11 cellular contexts compared by ENCODE assay signal in the genomic region with DNA sequence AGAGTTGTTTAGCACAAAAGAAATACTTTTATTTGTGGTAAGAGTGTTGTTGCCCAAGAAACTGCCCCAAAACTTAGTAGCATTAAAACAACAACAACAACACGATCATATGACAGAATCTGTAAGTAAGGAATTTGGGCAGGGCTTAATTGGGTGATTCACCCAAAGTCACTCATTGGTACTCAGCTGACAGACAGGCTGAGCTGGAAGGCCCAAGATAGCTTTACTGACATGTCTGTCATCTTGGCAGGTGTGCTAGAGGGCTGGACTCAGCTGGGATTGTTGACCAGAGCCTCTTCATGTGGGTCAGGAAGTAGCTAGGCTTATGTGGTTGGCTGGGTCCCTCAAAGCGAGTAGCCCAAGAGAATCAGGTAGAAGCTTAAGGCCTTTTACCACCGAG. TPM values are rescaled to one million over a fixed set of nuclear protein-coding genes. Genes with fewer than 3 reads are reported as not detected.
DNase-seq lines count a peak whose midpoint lies in the region; ATAC-seq and TF ChIP-seq lines count a peak whose summit lies in the region.
"Had no signal": no experiment of that assay in that cellular context is flagged by ENCODE, and none has a peak within 500 bp of the region (broad histone marks: within the 10 kb centered on the region; RNA-seq: fewer than 3 reads in every experiment).

No MANE protein-coding gene starts in this region.

- intact Hi-C loops in gastrocnemius medialis (cut with DNase I; ENCODE audit: low total_unique reads) = loop anchor here (2.0 kb wide), 1 partner anchor 20 kb away; no protein-coding TSS in a partner anchor
- intact Hi-C loops in esophagus muscularis mucosa (cut with DNase I) = no loop called here

- H3K9me3 ChIP-seq in gastrocnemius medialis (no peaks in the 10 kb centered on the region), esophagus muscularis mucosa (no peaks in the 10 kb centered on the region)
- H3K9me3 ChIP-seq: lower lobe of right lung, thyroid gland had no signal

- H3K27me3 ChIP-seq in gastrocnemius medialis = no peaks in the 10 kb centered on the region
- no peaks in the 10 kb centered on the region for H3K27me3 ChIP-seq in esophagus muscularis mucosa
- H3K27me3 ChIP-seq: thyroid gland had no signal

- H3K4me1 ChIP-seq in gastrocnemius medialis (peaks cover 20 to 32% of the 10 kb centered on the region in 2 donors), esophagus muscularis mucosa (peaks cover 12 to 24% (median 17%) of the 10 kb centered on the region in 4 donors)

- peak; percentile 11 for DNase-seq in NCI-H2196 (lab: John Stamatoyannopoulos, UW; ENCODE audit: unreplicated experiment)
- DNase-seq in NCI-H2196 treated with DMSO at 0.1 percent for 48 hours (lab: John Stamatoyannopoulos, UW; ENCODE audit: unreplicated experiment) = no peak
- peak; percentile 11 for DNase-seq in SW480 (ENCODE audit: low spot score)
- peak; percentile 53 for DNase-seq in fibroblast of mammary gland (ENCODE audit: low read depth)
- peak; percentile 88 to 89 for DNase-seq in gastrocnemius medialis
- DNase-seq in DMS114 treated with DMSO at 0.1 percent for 48 hours (lab: John Stamatoyannopoulos, UW; ENCODE audit: unreplicated experiment) = no peak
- DNase-seq in stimulated activated naive CD4-positive, alpha-beta T cell (lab: John Stamatoyannopoulos, UW) = no peak
- DNase-seq in esophagus muscularis mucosa (ENCODE audit: extremely low spot score) = no peak
- DNase-seq: lower lobe of right lung, T-helper 2 cell, thyroid gland had no signal

- H3K27ac ChIP-seq in gastrocnemius medialis (peak overlapping the region; percentile 76 to 89 (median 84)), esophagus muscularis mucosa (replicated peaks in 1 of 4) (no peak overlapping the region)
- H3K27ac ChIP-seq: lower lobe of right lung, thyroid gland had no signal

- in situ Hi-C loops in gastrocnemius medialis (cut with MboI; ENCODE audit: low sequenced_read_pairs in 4 of 4) = no loop called here

- TF ChIP-seq EP300 in esophagus muscularis mucosa (IDR thresholded peaks at IDR 0.05) = no peak

- H3K36me3 ChIP-seq in gastrocnemius medialis = peaks cover 0 to 29% of the 10 kb centered on the region in 2 donors
- H3K36me3 ChIP-seq in esophagus muscularis mucosa = peaks cover 0 to 45% (median 31%) of the 10 kb centered on the region in 4 donors

- 93% methylated on average over 3 of the region's 3 CpGs for WGBS in esophagus muscularis mucosa

- TF ChIP-seq POLR2A in gastrocnemius medialis (IDR thresholded peaks at IDR 0.05) (no peak), esophagus muscularis mucosa (IDR thresholded peaks at IDR 0.05; ENCODE audit: low read depth) (no peak)

- ATAC-seq in gastrocnemius medialis = peak; percentile 99
- ATAC-seq: lower lobe of right lung had no signal

- H3K4me3 ChIP-seq in fibroblast of mammary gland (ENCODE audit: control insufficient read depth, low read depth, low read length) (no peak overlapping the region), gastrocnemius medialis (no peak overlapping the region), esophagus muscularis mucosa (no peak overlapping the region)
- H3K4me3 ChIP-seq: lower lobe of right lung, thyroid gland had no signal

- TF ChIP-seq CTCF in fibroblast of mammary gland (conservative IDR thresholded peaks at IDR 0.05; ENCODE audit: control insufficient read depth, insufficient read depth, low read depth, low read length) (no peak), gastrocnemius medialis (IDR thresholded peaks at IDR 0.05 in 4 of 5, conservative IDR thresholded peaks at IDR 0.05 in 1 of 5) (no peak), esophagus muscularis mucosa (IDR thresholded peaks at IDR 0.05) (no peak)

RNA-seq across cellular contexts. Expression of a gene that starts 52.3 kb away (rescaled TPM):
- total RNA-seq in gastrocnemius medialis (10 to 100 TPM; 39.1 to 66.4 (median 60.4) TPM), esophagus muscularis mucosa (10 to 100 TPM; 34.6 to 54.0 (median 47.8) TPM)

Comparison
In these comparisons a context has a peak if more than half of its experiments do, and no peak if none do; other contexts are left out.
1. DNase-seq: peak in NCI-H2196 (single experiment), SW480 (single experiment), fibroblast of mammary gland (single experiment) and gastrocnemius medialis (2 of 2); none in NCI-H2196 treated with DMSO at 0.1 percent for 48 hours (single experiment), DMS114 treated with DMSO at 0.1 percent for 48 hours (single experiment), stimulated activated naive CD4-positive, alpha-beta T cell (0 of 6) and esophagus muscularis mucosa (single experiment).
2. H3K27ac ChIP-seq: peak in gastrocnemius medialis (4 of 4); none in esophagus muscularis mucosa (0 of 4).